ENCODE assay signal across 8 cellular contexts in genomic region chr7:6855563-6856131, GRCh38. TPM values are rescaled to one million over a fixed set of nuclear protein-coding genes. Genes with fewer than 3 reads are reported as not detected.
DNase-seq lines count a peak whose midpoint lies in the region; ATAC-seq, FAIRE-seq and TF ChIP-seq lines count a peak whose summit lies in the region.
"Not testable (repeated sequence)": the region's sequence is repeated elsewhere in the genome, so short reads cannot be mapped to it uniquely, and the experiment has no call there.

No MANE protein-coding gene starts in this region.

- not testable (repeated sequence) for TF ChIP-seq RAD21 in A549 (conservative IDR thresholded peaks at IDR 0.05 in 1 of 2, IDR thresholded peaks at IDR 0.05 in 1 of 2); SK-N-SH (IDR thresholded peaks at IDR 0.05; ENCODE audit: low read length)

- H3K79me2 ChIP-seq in SK-N-SH (ENCODE audit: insufficient read depth) = not testable (repeated sequence)

- H3K9me3 Mint-ChIP-seq in activated T-helper 2 cell treated with anti-CD3 and anti-CD28 coated beads, Interferon-gamma antibody, Interleukin-2, Interleukin-4, amounts not matched to agents 10 μg/mL and 5 μg/mL and 100 μg/mL, durations not matched to agents 14 hours and 24 hours and 36 hours; nephron; stimulated activated memory B cell treated with anti-CD40 and anti-IgM and Interleukin-4, amounts not matched to agents 10 μg/mL and 1 μg/mL and 100 μg/mL, for 72 hours: not testable (repeated sequence)

- H3K4me1 ChIP-seq in A549; SK-N-SH (ENCODE audit: control insufficient read depth in 1 of 2, insufficient read depth in 2 of 2, low read depth in 1 of 2, low read length in 1 of 2); iPS DF 6.9 (ENCODE audit: control insufficient read depth, insufficient read depth, low read length): not testable (repeated sequence)

- H3K4me2 ChIP-seq in A549 = peak overlapping the region; percentile 63
- not testable (repeated sequence) for H3K4me2 ChIP-seq in SK-N-SH

- TF ChIP-seq POLR2A in A549 (IDR thresholded peaks at IDR 0.05; ENCODE audit: low read length) = not testable (repeated sequence)

- TF ChIP-seq EP300 in A549 (IDR thresholded peaks at IDR 0.05); SK-N-SH (IDR thresholded peaks at IDR 0.05; ENCODE audit: borderline replicate concordance in 1 of 2, low read depth in 1 of 2, low read length in 1 of 2): not testable (repeated sequence)

- H3K4me3 ChIP-seq in A549 (peak overlapping the region; percentile 35), SK-N-SH (ENCODE audit: low read depth in 2 of 2, low read length in 1 of 2) (peak overlapping the region in 1 of 2 experiments; percentile 41; a peak in 2 of 4 replicates), coronary artery (peak overlapping the region; percentile 62), iPS DF 6.9 (ENCODE audit: low read length) (peak overlapping the region; percentile 69; the same call in 1 of the 2 replicates)

- not testable (repeated sequence) for H3K9me3 ChIP-seq in A549; SK-N-SH; iPS DF 6.9 (ENCODE audit: control insufficient read depth, insufficient read depth, low read length)

- not testable (repeated sequence) for H2AFZ ChIP-seq in SK-N-SH (ENCODE audit: low read depth)

- H4K20me1 ChIP-seq in SK-N-SH (ENCODE audit: insufficient read depth) = not testable (repeated sequence)

- not testable (repeated sequence) for H3K4me1 Mint-ChIP-seq in activated T-helper 2 cell treated with anti-CD3 and anti-CD28 coated beads, Interferon-gamma antibody, Interleukin-2, Interleukin-4, amounts not matched to agents 10 μg/mL and 5 μg/mL and 100 μg/mL, durations not matched to agents 14 hours and 24 hours and 36 hours (ENCODE audit: low read depth); nephron
- peaks cover 13% of the 10 kb centered on the region for H3K4me1 Mint-ChIP-seq in stimulated activated memory B cell treated with anti-CD40 and anti-IgM and Interleukin-4, amounts not matched to agents 10 μg/mL and 1 μg/mL and 100 μg/mL, for 72 hours

- not testable (repeated sequence) for H3K27me3 ChIP-seq in SK-N-SH (ENCODE audit: insufficient read depth); iPS DF 6.9 (ENCODE audit: control insufficient read depth, insufficient read depth, low read length)

- not testable (repeated sequence) for ATAC-seq in A549; stimulated activated memory B cell treated with anti-CD40 and anti-IgM and Interleukin-4, amounts not matched to agents 10 μg/mL and 1 μg/mL and 100 μg/mL, for 72 hours

- H3K9me2 ChIP-seq in SK-N-SH = not testable (repeated sequence)

- in situ Hi-C loops in G401 (cut with HindIII; ENCODE audit: low sequenced_read_pairs) = not testable (repeated sequence)

- H3K36me3 Mint-ChIP-seq in activated T-helper 2 cell treated with anti-CD3 and anti-CD28 coated beads, Interferon-gamma antibody, Interleukin-2, Interleukin-4, amounts not matched to agents 10 μg/mL and 5 μg/mL and 100 μg/mL, durations not matched to agents 14 hours and 24 hours and 36 hours (ENCODE audit: low read depth); nephron (ENCODE audit: low read depth); stimulated activated memory B cell treated with anti-CD40 and anti-IgM and Interleukin-4, amounts not matched to agents 10 μg/mL and 1 μg/mL and 100 μg/mL, for 72 hours: not testable (repeated sequence)

- H3F3A ChIP-seq in SK-N-SH (replicated peaks; ENCODE audit: insufficient read depth) = not testable (repeated sequence)

- CTCF ChIA-PET in A549 (lab: Yijun Ruan, JAX) = interaction anchor here (0.7 kb wide), 1 partner anchor 29 kb away, joined by 4 read pairs; no protein-coding TSS in a partner anchor
- CTCF ChIA-PET in SK-N-SH (lab: Yijun Ruan, JAX) = not testable (repeated sequence)

- not testable (repeated sequence) for H3K9ac ChIP-seq in SK-N-SH

- H3K4me3 Mint-ChIP-seq in activated T-helper 2 cell treated with anti-CD3 and anti-CD28 coated beads, Interferon-gamma antibody, Interleukin-2, Interleukin-4, amounts not matched to agents 10 μg/mL and 5 μg/mL and 100 μg/mL, durations not matched to agents 14 hours and 24 hours and 36 hours (ENCODE audit: low read depth) = peak overlapping the region; percentile 72
- peak overlapping the region; percentile 79 to 83 (median 80) for H3K4me3 Mint-ChIP-seq in nephron
- peak overlapping the region; percentile 71 for H3K4me3 Mint-ChIP-seq in stimulated activated memory B cell treated with anti-CD40 and anti-IgM and Interleukin-4, amounts not matched to agents 10 μg/mL and 1 μg/mL and 100 μg/mL, for 72 hours

- intact Hi-C loops in activated T-helper 2 cell treated with anti-CD3 and anti-CD28 coated beads, Interferon-gamma antibody, Interleukin-2, Interleukin-4, amounts not matched to agents 10 μg/mL and 5 μg/mL and 100 μg/mL, durations not matched to agents 14 hours and 24 hours and 36 hours (cut with micrococcal nuclease) = loop anchor here (5.0 kb wide), 2 partner anchors 263 to 333 kb away; partner anchors contain the start of gene INTS15

- TF ChIP-seq CTCF in A549 (IDR thresholded peaks at IDR 0.05); SK-N-SH (IDR thresholded peaks at IDR 0.05); coronary artery (IDR thresholded peaks at IDR 0.05); nephron (IDR thresholded peaks at IDR 0.05; ENCODE audit: unreplicated experiment in 3 of 3): not testable (repeated sequence)

- DNase-seq in A549 (ENCODE audit: low read depth in 1 of 2, low spot score in 1 of 2); activated T-helper 2 cell treated with anti-CD3 and anti-CD28 coated beads, Interferon-gamma antibody, Interleukin-2, Interleukin-4, amounts not matched to agents 10 μg/mL and 5 μg/mL and 100 μg/mL, durations not matched to agents 14 hours and 24 hours and 36 hours (ENCODE audit: low spot score); coronary artery (ENCODE audit: low spot score); iPS DF 6.9 (ENCODE audit: low read depth, low spot score): not testable (repeated sequence)
- DNase-seq in G401 (ENCODE audit: low spot score) (peak; percentile 9), SK-N-SH (peak; percentile 64)

- H3K36me3 ChIP-seq in SK-N-SH (replicated peaks in 1 of 2; ENCODE audit: control insufficient read depth in 1 of 2, insufficient read depth in 2 of 2, low read length in 1 of 2); iPS DF 6.9 (ENCODE audit: control insufficient read depth, insufficient read depth, low read length): not testable (repeated sequence)

- not testable (repeated sequence) for H3K27ac Mint-ChIP-seq in activated T-helper 2 cell treated with anti-CD3 and anti-CD28 coated beads, Interferon-gamma antibody, Interleukin-2, Interleukin-4, amounts not matched to agents 10 μg/mL and 5 μg/mL and 100 μg/mL, durations not matched to agents 14 hours and 24 hours and 36 hours; nephron
- H3K27ac Mint-ChIP-seq in stimulated activated memory B cell treated with anti-CD40 and anti-IgM and Interleukin-4, amounts not matched to agents 10 μg/mL and 1 μg/mL and 100 μg/mL, for 72 hours = peak overlapping the region; percentile 24

- POLR2A ChIA-PET in A549 (lab: Yijun Ruan, JAX); SK-N-SH (lab: Yijun Ruan, JAX): not testable (repeated sequence)

- not testable (repeated sequence) for H3K27me3 Mint-ChIP-seq in activated T-helper 2 cell treated with anti-CD3 and anti-CD28 coated beads, Interferon-gamma antibody, Interleukin-2, Interleukin-4, amounts not matched to agents 10 μg/mL and 5 μg/mL and 100 μg/mL, durations not matched to agents 14 hours and 24 hours and 36 hours (ENCODE audit: low read depth)
- H3K27me3 Mint-ChIP-seq in nephron (ENCODE audit: low read depth) = peaks cover 18% of the 10 kb centered on the region
- peaks cover 32% of the 10 kb centered on the region for H3K27me3 Mint-ChIP-seq in stimulated activated memory B cell treated with anti-CD40 and anti-IgM and Interleukin-4, amounts not matched to agents 10 μg/mL and 1 μg/mL and 100 μg/mL, for 72 hours

- 57% methylated on average over 16 of the region's 47 CpGs for WGBS in A549 (ENCODE audit: missing lambda C conversion rate)
- 55% methylated on average over 11 of the region's 47 CpGs for WGBS in SK-N-SH (ENCODE audit: low lambda C conversion rate)
- no CpG with 5 or more reads among the region's 47 CpGs for WGBS in iPS DF 6.9 (ENCODE audit: insufficient coverage, insufficient read length)

- 0 out of 6 replicates have a peak overlapping the region, but pooled peaks of 1 of the 2 experiments have one; percentile 53 for H3K27ac ChIP-seq in A549
- H3K27ac ChIP-seq in SK-N-SH (ENCODE audit: low read depth in 2 of 2, low read length in 1 of 2); coronary artery; iPS DF 6.9 (ENCODE audit: low read length): not testable (repeated sequence)

- not testable (repeated sequence) for FAIRE-seq in A549 (lab: Jason Lieb, UNC)

RNA-seq across cellular contexts. Expression of gene CCZ1B, which starts 29.6 kb away (rescaled TPM):
- polyA plus RNA-seq in A549 (2011; rRNA removed) = 39.5 and 68.6 TPM in 2 replicates
- 10.1 and 10.5 TPM in 2 replicates for polyA plus RNA-seq in A549 (2012; cell fraction: cytosol; rRNA removed)
- polyA plus RNA-seq in A549 (2012; cell fraction: nucleus; rRNA removed) = 6.0 and 12.1 TPM in 2 replicates
- 36.9 to 41.3 TPM (median 38.0 TPM) in 3 replicates for polyA plus RNA-seq in A549 (2017; fragmentation: RNase III; extraction: RNeasy Plus Mini Kit Qiagen cat#74134 plus additional on column Dnase treatment)
- polyA minus RNA-seq in A549 (2011; rRNA and poly(A)+ RNA removed) = 21.1 and 26.3 TPM in 2 replicates
- total RNA-seq in G401 (2014; rRNA removed; shearing (Covaris generic)) = 35.8 and 38.3 TPM in 2 replicates
- polyA plus RNA-seq in SK-N-SH (2012; rRNA removed) = 30.0 and 47.1 TPM in 2 replicates
- 50.2 and 87.7 TPM in 2 replicates for polyA plus RNA-seq in SK-N-SH (2012; cell fraction: cytosol; rRNA removed)
- polyA plus RNA-seq in SK-N-SH (2012; cell fraction: nucleus; rRNA removed) = 47.8 and 71.4 TPM in 2 replicates
- total RNA-seq in activated T-helper 2 cell treated with anti-CD3 and anti-CD28 coated beads, Interferon-gamma antibody, Interleukin-2, Interleukin-4, amounts not matched to agents 10 μg/mL and 5 μg/mL and 100 μg/mL, durations not matched to agents 14 hours and 24 hours and 36 hours = 83.1 and 85.7 TPM in 2 replicates
